8 cellular contexts compared by ENCODE assay signal in the genomic region with DNA sequence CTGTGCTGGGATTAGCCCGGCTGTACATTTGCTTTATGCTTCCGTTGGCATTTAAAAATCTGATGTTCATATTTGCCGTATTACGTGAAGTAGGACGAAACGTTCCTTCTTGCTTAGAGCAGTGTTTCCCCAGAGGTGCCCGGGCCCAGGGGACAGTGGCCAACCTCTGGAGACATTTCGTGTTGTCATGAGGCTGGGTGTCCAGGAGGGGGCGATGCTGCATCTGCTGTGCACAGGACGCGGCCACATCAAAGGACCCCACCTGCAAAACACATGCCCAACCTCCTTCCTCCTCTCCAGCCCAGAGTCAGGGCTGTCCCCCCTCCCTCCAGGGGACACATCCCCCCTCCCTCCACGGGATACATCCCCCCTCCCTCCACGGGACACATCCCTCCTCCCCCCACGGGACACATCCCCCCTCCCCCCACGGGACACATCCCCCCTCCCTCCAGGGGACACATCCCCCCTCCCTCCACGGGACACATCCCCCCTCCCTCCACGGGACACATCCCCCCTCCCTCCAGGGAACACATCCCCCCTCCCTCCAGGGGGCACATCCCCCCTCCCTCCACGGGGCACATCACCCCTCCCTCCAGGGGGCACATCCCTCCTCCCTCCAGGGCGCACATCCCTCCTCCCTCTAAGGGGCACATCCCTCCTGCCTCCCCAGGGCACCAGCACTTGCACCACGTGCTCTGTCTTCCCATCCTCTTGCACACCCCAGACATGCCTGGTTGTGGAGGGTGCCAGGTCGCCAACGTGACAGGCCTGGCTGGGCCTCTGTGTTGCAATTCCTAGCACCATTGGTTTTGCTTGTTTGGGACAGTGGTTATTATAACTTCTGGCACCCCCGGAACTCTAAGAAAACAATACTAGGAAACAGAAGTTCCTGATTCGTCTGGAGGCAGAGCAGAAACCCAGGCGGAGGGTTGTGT. TPM values are rescaled to one million over a fixed set of nuclear protein-coding genes. Genes with fewer than 3 reads are reported as not detected.
A peak's percentile ranks its signal among the peaks of the same experiment; 100 is the strongest.
DNase-seq lines count a peak whose midpoint lies in the region; ATAC-seq, FAIRE-seq and TF ChIP-seq lines count a peak whose summit lies in the region.

No MANE protein-coding gene starts in this region.

- no peak overlapping the region for H2BK120ac ChIP-seq in H1 (replicated peaks; ENCODE audit: low read depth, low read length)
- H2BK120ac ChIP-seq in mesendoderm (ENCODE audit: low read depth, low read length), result no peak overlapping the region

- H3K4ac ChIP-seq in H1 (replicated peaks; ENCODE audit: insufficient read length, low read depth, low read length) (no peak overlapping the region), mesendoderm (ENCODE audit: low read depth, low read length) (no peak overlapping the region)

- H3K4me2 ChIP-seq in DOHH2 (ENCODE audit: low read length) (peak overlapping the region; percentile 70), H1 (ENCODE audit: insufficient read depth in 1 of 2, low read depth in 2 of 2, low read length in 2 of 2) (no peak overlapping the region), mesendoderm (ENCODE audit: low read length) (no peak overlapping the region)

- H2BK20ac ChIP-seq in H1 (ENCODE audit: low read length), result no peak overlapping the region

- H3K27me3 ChIP-seq in DOHH2 (ENCODE audit: control insufficient read depth, low read length) (no peaks in the 10 kb centered on the region), H1 (replicated peaks in 1 of 4; ENCODE audit: control insufficient read depth in 3 of 4, extremely low read depth in 1 of 4, insufficient read depth in 3 of 4, low read length in 3 of 4) (no peaks in the 10 kb centered on the region), mesendoderm (ENCODE audit: insufficient read depth, low read length, poor library complexity) (no peaks in the 10 kb centered on the region)

- POLR2A ChIA-PET in H1 (lab: Charles Lee; ENCODE audit: partially characterized antibody), result no interaction called here

- no peak overlapping the region for H3K23ac ChIP-seq in H1 (ENCODE audit: insufficient read length)
- no peak overlapping the region for H3K23ac ChIP-seq in mesendoderm (ENCODE audit: low read length)

- CTCF ChIA-PET in H1 (lab: Charles Lee; ENCODE audit: partially characterized antibody), result interaction anchor here (0.5 to 1.1 kb wide), 7 partner anchors 15 to 409 kb away, joined by 3 to 5 read pairs (median 3); no protein-coding TSS in a partner anchor

- no peak for TF ChIP-seq EP300 in H1 (IDR thresholded peaks at IDR 0.05; ENCODE audit: borderline replicate concordance in 1 of 2, low read depth in 2 of 2, low read length in 2 of 2)

- no peak overlapping the region for H4K91ac ChIP-seq in H1 (replicated peaks; ENCODE audit: insufficient read length, low read length)

- H3K36me3 ChIP-seq in DOHH2 (ENCODE audit: control insufficient read depth, low read length) (peaks cover 19% of the 10 kb centered on the region), H1 (ENCODE audit: control insufficient read depth in 2 of 4, insufficient read depth in 4 of 4, low read length in 3 of 4) (peaks cover 0 to 2% (median 0%) of the 10 kb centered on the region in 4 experiments; a peak in 3 of 8 replicates), mesendoderm (ENCODE audit: control insufficient read depth, insufficient read depth, low read length) (no peaks in the 10 kb centered on the region)

- H3K9ac ChIP-seq in H1 (replicated peaks in 1 of 4; ENCODE audit: extremely low read depth in 1 of 4, low read depth in 3 of 4, low read length in 3 of 4), result no peak overlapping the region
- no peak overlapping the region for H3K9ac ChIP-seq in mesendoderm (ENCODE audit: low read length)

- H3K56ac ChIP-seq in H1 (replicated peaks; ENCODE audit: insufficient read length, low read depth, low read length) (no peak overlapping the region), mesendoderm (ENCODE audit: low read length) (no peak overlapping the region)

- H2AK5ac ChIP-seq in H1 (ENCODE audit: low read depth, low read length) (no peak overlapping the region), mesendoderm (ENCODE audit: low read length) (no peak overlapping the region)

- H3K4me1 ChIP-seq in DOHH2 (ENCODE audit: control insufficient read depth, low read length) (peaks cover 14% of the 10 kb centered on the region), H1 (replicated peaks in 1 of 4; ENCODE audit: control insufficient read depth in 3 of 4, insufficient read depth in 4 of 4, low read length in 3 of 4) (no peaks in the 10 kb centered on the region), mesendoderm (ENCODE audit: control insufficient read depth, low read depth, low read length) (no peaks in the 10 kb centered on the region)

- no peak overlapping the region for H2AFZ ChIP-seq in H1 (ENCODE audit: low read length)

- ATAC-seq in HG02981 (IDR thresholded peaks at IDR 0.05; ENCODE audit: unreplicated experiment), result peak; percentile 48
- ATAC-seq in GM18867 (IDR thresholded peaks at IDR 0.05; ENCODE audit: unreplicated experiment), result no peak

- H4K8ac ChIP-seq in H1 (ENCODE audit: extremely low read depth, insufficient read depth, low read length) (no peak overlapping the region), mesendoderm (ENCODE audit: low read depth, low read length) (no peak overlapping the region)

- H3K4me3 ChIP-seq in DOHH2 (ENCODE audit: low read length) (peak overlapping the region; percentile 84), H1 (ENCODE audit: extremely low read depth in 1 of 4, insufficient read depth in 2 of 4, low read depth in 3 of 4, low read length in 4 of 4) (no peak overlapping the region), mesendoderm (ENCODE audit: low read length) (no peak overlapping the region)

- no peaks in the 10 kb centered on the region for H3K9me2 ChIP-seq in DOHH2 (replicated peaks; ENCODE audit: control insufficient read depth, low read length)

- no peaks in the 10 kb centered on the region for H3K23me2 ChIP-seq in H1 (ENCODE audit: low read depth, low read length)

- no peak overlapping the region for H3K18ac ChIP-seq in H1 (ENCODE audit: extremely low read depth, low read length)
- no peak overlapping the region for H3K18ac ChIP-seq in mesendoderm (ENCODE audit: low read length)

- 76% methylated on average over 16 of the region's 25 CpGs; no CpG with 5 or more reads in 1 of the 2 experiments for WGBS in H1 (ENCODE audit: extremely low coverage in 1 of 2, insufficient coverage in 1 of 2, insufficient read length in 1 of 2, insufficient replicate concordance in 2 of 2, low coverage in 1 of 2, low lambda C conversion rate in 2 of 2, missing lambda C conversion rate in 1 of 2), 2 experiments
- WGBS in mesendoderm (ENCODE audit: extremely low coverage, insufficient coverage, low lambda C conversion rate), result no CpG with 5 or more reads among the region's 25 CpGs

- H3F3A ChIP-seq in DOHH2 (ENCODE audit: control insufficient read depth, insufficient read depth), result no peaks in the 10 kb centered on the region

- H2BK5ac ChIP-seq in H1 (ENCODE audit: low read depth, low read length) (no peak overlapping the region), mesendoderm (ENCODE audit: low read length) (no peak overlapping the region)

- H2BK15ac ChIP-seq in H1 (ENCODE audit: low read length) (peak overlapping the region; percentile 29; the same call in 1 of the 2 replicates), mesendoderm (replicated peaks; ENCODE audit: low read depth) (no peak overlapping the region)

- H3K14ac ChIP-seq in H1 (ENCODE audit: insufficient read length), result no peak overlapping the region

- TF ChIP-seq POLR2A in H1 (IDR thresholded peaks at IDR 0.05; ENCODE audit: control extremely low read depth in 1 of 2, low read depth in 2 of 2, low read length in 2 of 2), result no peak

- peak; percentile 60 for FAIRE-seq in H1 (lab: Jason Lieb, UNC)

- H4K5ac ChIP-seq in H1 (ENCODE audit: insufficient read length, low read depth, low read length), result no peak overlapping the region
- H4K5ac ChIP-seq in mesendoderm (ENCODE audit: low read length), result no peak overlapping the region

- TF ChIP-seq CTCF in DOHH2 (IDR thresholded peaks at IDR 0.05; ENCODE audit: low read depth, low read length, poor library complexity, severe bottlenecking) (peak; percentile 74), H1 (IDR thresholded peaks at IDR 0.05; ENCODE audit: control extremely low read depth in 1 of 3, insufficient read depth in 1 of 3, low read depth in 1 of 3, low read length in 3 of 3) (peak in 2 of 3 experiments; percentile 79 to 92; a peak in 3 of 4 replicates)

- H3K79me1 ChIP-seq in H1 (ENCODE audit: low read depth, low read length) (no peaks in the 10 kb centered on the region), mesendoderm (ENCODE audit: low read length) (no peaks in the 10 kb centered on the region)

- H4K20me1 ChIP-seq in DOHH2 (ENCODE audit: control insufficient read depth, insufficient read depth, low read depth, low read length), result no peaks in the 10 kb centered on the region
- no peaks in the 10 kb centered on the region for H4K20me1 ChIP-seq in H1 (replicated peaks in 1 of 2; ENCODE audit: control insufficient read depth in 1 of 2, insufficient read depth in 2 of 2, low read length in 2 of 2)

- TF ChIP-seq RAD21 in H1 (IDR thresholded peaks at IDR 0.05 in 1 of 2, conservative IDR thresholded peaks at IDR 0.05 in 1 of 2; ENCODE audit: low read depth in 2 of 2, low read length in 2 of 2), result peak; percentile 90 to 92

- H3K9me3 ChIP-seq in DOHH2 (ENCODE audit: control insufficient read depth, insufficient read depth, low read length), result peaks cover 19% of the 10 kb centered on the region; the same call in 1 of the 2 replicates
- no peaks in the 10 kb centered on the region for H3K9me3 ChIP-seq in H1 (ENCODE audit: insufficient read depth in 2 of 2, low read depth in 1 of 2, low read length in 1 of 2)

- H3K79me2 ChIP-seq in DOHH2 (ENCODE audit: control insufficient read depth, low read length) (peaks cover 41% of the 10 kb centered on the region), H1 (ENCODE audit: control insufficient read depth in 1 of 2, insufficient read depth in 2 of 2, low read length in 2 of 2) (no peaks in the 10 kb centered on the region), mesendoderm (ENCODE audit: control insufficient read depth, insufficient read depth, low read length) (no peaks in the 10 kb centered on the region)

- peak overlapping the region; percentile 87; the same call in 1 of the 2 replicates for H2BK12ac ChIP-seq in H1 (ENCODE audit: low read depth, low read length)

- no peak overlapping the region for H3K27ac ChIP-seq in DOHH2 (ENCODE audit: low read depth, low read length)
- no peak overlapping the region for H3K27ac ChIP-seq in H1 (ENCODE audit: low read depth, low read length)
- H3K27ac ChIP-seq in mesendoderm (ENCODE audit: low read depth, low read length), result no peak overlapping the region

- DNase-seq in NCI-H526 (lab: John Stamatoyannopoulos, UW), result peak; percentile 40 to 93
- peak; percentile 74 to 80 for DNase-seq in activated CD8-positive, alpha-beta memory T cell treated with anti-CD3 and anti-CD28 coated beads for 1 hour (ENCODE audit: extremely low read depth in 1 of 2, low read depth in 1 of 2)
- peak in 1 of 2 experiments; percentile 94 for DNase-seq in H1 (ENCODE audit: low read depth in 1 of 2, low spot score in 2 of 2)
- peak; percentile 93 for DNase-seq in mesendoderm
- peak; percentile 75 for DNase-seq in stimulated activated CD8-positive, alpha-beta memory T cell treated with anti-CD3 and anti-CD28 coated beads, Interleukin-2, amount 100 ng/mL, for 48 hours (ENCODE audit: low read depth in 2 of 2)

RNA-seq across cellular contexts. Expression of a gene that starts 46.7 kb away (rescaled TPM):
- total RNA-seq in H1 (2021; fragmentation: NEBNext Ultra II Directional; extraction: Animal tissue kit (Norgen Biotek cat#: 25700)), result 18.4 and 18.6 TPM in 2 replicates
- 31.0 and 37.3 TPM in 2 replicates for polyA plus RNA-seq in H1 (2011; rRNA removed)
- polyA plus RNA-seq in H1 (2011; cell fraction: cytosol; rRNA removed), result 33.1 TPM
- polyA plus RNA-seq in H1 (2011; cell fraction: nucleus; rRNA removed), result 60.3 TPM
- polyA plus RNA-seq in H1 (2012, experiment 1 of 2), result 17.9 to 34.8 TPM (median 30.9 TPM) in 4 replicates
- 18.3 TPM for polyA plus RNA-seq in H1 (2012, experiment 2 of 2)
- polyA plus RNA-seq in H1 (2013, experiment 1 of 2), result 11.4 TPM
- polyA plus RNA-seq in H1 (2013, experiment 2 of 2), result 10.5 TPM
- polyA minus RNA-seq in H1 (2011; rRNA and poly(A)+ RNA removed), result 6.4 and 7.4 TPM in 2 replicates
- 11.8 TPM for polyA minus RNA-seq in H1 (2011; cell fraction: cytosol; rRNA and poly(A)+ RNA removed)
- 13.8 TPM for polyA minus RNA-seq in H1 (2011; cell fraction: nucleus; rRNA and poly(A)+ RNA removed)
- polyA plus RNA-seq in mesendoderm (2013, experiment 1 of 2), result 3.6 TPM
- 3.8 TPM for polyA plus RNA-seq in mesendoderm (2013, experiment 2 of 2)

RNA-seq across cellular contexts. Expression of a gene that starts 58.2 kb away (rescaled TPM):
- total RNA-seq in H1 (2021; fragmentation: NEBNext Ultra II Directional; extraction: Animal tissue kit (Norgen Biotek cat#: 25700)), result 2.7 and 4.4 TPM in 2 replicates
- 3.4 and 5.0 TPM in 2 replicates for polyA plus RNA-seq in H1 (2011; rRNA removed)
- polyA plus RNA-seq in H1 (2011; cell fraction: cytosol; rRNA removed), result 4.2 TPM
- polyA plus RNA-seq in H1 (2011; cell fraction: nucleus; rRNA removed), result 7.2 TPM
- polyA plus RNA-seq in H1 (2012, experiment 1 of 2), result 3.0 to 4.2 TPM (median 3.7 TPM) in 4 replicates
- 1.4 TPM for polyA plus RNA-seq in H1 (2012, experiment 2 of 2)
- polyA plus RNA-seq in H1 (2013, experiment 1 of 2), result 1.6 TPM
- polyA plus RNA-seq in H1 (2013, experiment 2 of 2), result 2.3 TPM
- polyA minus RNA-seq in H1 (2011; rRNA and poly(A)+ RNA removed), result 0.50 and 1.6 TPM in 2 replicates
- polyA minus RNA-seq in H1 (2011; cell fraction: cytosol; rRNA and poly(A)+ RNA removed), result 2.0 TPM
- polyA minus RNA-seq in H1 (2011; cell fraction: nucleus; rRNA and poly(A)+ RNA removed), result 2.2 TPM
- polyA plus RNA-seq in mesendoderm (2013, experiment 1 of 2), result 0.24 TPM
- 0.20 TPM for polyA plus RNA-seq in mesendoderm (2013, experiment 2 of 2)
